Comparison of ENCODE assay signal across 33 cellular contexts in the genomic region with DNA sequence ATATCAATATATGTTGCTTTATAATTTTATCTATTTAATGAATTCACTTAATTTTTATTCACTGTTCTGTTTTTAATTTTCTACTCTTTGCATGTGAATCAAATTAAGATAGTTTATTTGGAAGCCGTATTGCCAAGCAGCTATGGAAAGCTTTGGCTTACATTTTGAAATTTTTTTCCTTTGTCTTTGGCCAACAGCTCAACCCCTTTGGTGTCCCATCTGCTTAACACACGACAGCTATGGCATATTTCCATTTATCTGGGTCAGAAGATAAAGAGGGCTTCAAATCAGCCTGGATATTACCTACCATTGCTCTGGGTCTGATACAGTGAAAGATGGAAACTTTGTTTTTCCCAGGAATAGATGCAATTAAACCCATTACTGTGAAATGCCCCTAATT.
"Had no signal": no experiment of that assay in that cellular context is flagged by ENCODE, and none has a peak within 500 bp of the region (broad histone marks: within the 10 kb centered on the region; RNA-seq: fewer than 3 reads in every experiment).

No MANE protein-coding gene starts in this region.

- H3K4me1 ChIP-seq: ascending aorta, SJSA1 had no signal

- H3K9me3 ChIP-seq: ascending aorta, MG63, Peyer's patch, SJSA1, SK-N-SH had no signal

- H3K27me3 Mint-ChIP-seq: activated CD4-positive, alpha-beta T cell treated with anti-CD3 and anti-CD28 coated beads, Interleukin-2, amount 10 ng/mL, durations not matched to agents 24 days and 14 days; activated CD8-positive, alpha-beta T cell treated with anti-CD3 and anti-CD28 coated beads for 36 hours; activated naive CD4-positive, alpha-beta T cell treated with anti-CD3 and anti-CD28 coated beads, Interleukin-2, amount 50 U/mL, for 24 hours; activated naive CD8-positive, alpha-beta T cell treated with anti-CD3 and anti-CD28 coated beads, Interleukin-2, amount 10 ng/mL, durations not matched to agents 7 days and 5 days; activated T-cell treated with anti-CD3 and anti-CD28 coated beads, Interleukin-2, amount 50 U/mL, for 24 hours; central memory CD8-positive, alpha-beta T cell had no signal

- H3K4me2 ChIP-seq: SK-N-SH had no signal

- H3K36me3 ChIP-seq: ascending aorta, cardiac muscle cell, MG63, Peyer's patch, SJSA1 had no signal

- H3K27ac ChIP-seq: ascending aorta, cardiac muscle cell, Peyer's patch, SJSA1 had no signal

- H3K4me3 ChIP-seq: ascending aorta, cardiac muscle cell, MG63, Peyer's patch, SJSA1 had no signal

- DNase-seq: activated CD4-positive, alpha-beta T cell treated with anti-CD3 and anti-CD28 coated beads, Interleukin-2, amount 10 ng/mL, durations not matched to agents 24 days and 14 days; activated CD4-positive, alpha-beta T cell treated with anti-CD3 and anti-CD28 coated beads, Interleukin-2, amount 50 U/mL, for 4 hours; activated CD8-positive, alpha-beta T cell treated with anti-CD3 and anti-CD28 coated beads for 36 hours; activated gamma-delta T cell; activated naive CD4-positive, alpha-beta T cell treated with Interleukin-2 at 50 U/mL for 16 hours; activated naive CD8-positive, alpha-beta T cell treated with anti-CD3 and anti-CD28 coated beads, Interleukin-2, amount 10 ng/mL, durations not matched to agents 7 days and 5 days; activated T-cell treated with anti-CD3 and anti-CD28 coated beads, Interleukin-2, amount 50 U/mL, for 24 hours; amygdala; Kasumi-1; KG1; MG63; MV-4-11; NCI-H1092; NCI-H1436 treated with DMSO at 0.1 percent for 48 hours; NCI-H1694 treated with DMSO at 0.1 percent for 48 hours; NCI-H2029; NCI-H2107; NCI-H226; NCI-H524 treated with DMSO at 0.1 percent for 48 hours; NK-92 treated with Interleukin-12 subunit alpha and Interleukin-12 subunit beta, amount 100 ng/mL, for 24 hours; PC-3; Peyer's patch; RPMI8226; SHP77 treated with DMSO at 0.1 percent for 48 hours; SK-N-SH had no signal

- H3K9me3 Mint-ChIP-seq: activated CD4-positive, alpha-beta T cell treated with anti-CD3 and anti-CD28 coated beads, Interleukin-2, amount 10 ng/mL, durations not matched to agents 24 days and 14 days; activated CD8-positive, alpha-beta T cell treated with anti-CD3 and anti-CD28 coated beads for 36 hours; activated naive CD4-positive, alpha-beta T cell treated with anti-CD3 and anti-CD28 coated beads, Interleukin-2, amount 50 U/mL, for 24 hours; activated naive CD8-positive, alpha-beta T cell treated with anti-CD3 and anti-CD28 coated beads, Interleukin-2, amount 10 ng/mL, durations not matched to agents 7 days and 5 days; activated T-cell treated with anti-CD3 and anti-CD28 coated beads, Interleukin-2, amount 50 U/mL, for 24 hours; activated T-helper 2 cell treated with anti-CD3 and anti-CD28 coated beads, Interferon-gamma antibody, Interleukin-2, Interleukin-4, amounts not matched to agents 10 μg/mL and 5 μg/mL and 100 μg/mL, durations not matched to agents 14 hours and 24 hours and 36 hours; central memory CD8-positive, alpha-beta T cell; T-helper 1 cell treated with Interleukin-12 subunit alpha and Interleukin-12 subunit beta and Interleukin-4 antibody, amounts not matched to agents 30 μg/mL and 1 μg/mL, for 36 hours; T-helper 2 cell treated with Interferon-gamma antibody and Interleukin-4, amounts not matched to agents 5 μg/mL and 100 μg/mL, for 36 hours had no signal

- H3K27ac Mint-ChIP-seq: activated CD4-positive, alpha-beta T cell treated with anti-CD3 and anti-CD28 coated beads, Interleukin-2, amount 10 ng/mL, durations not matched to agents 24 days and 14 days; activated CD8-positive, alpha-beta T cell treated with anti-CD3 and anti-CD28 coated beads for 36 hours; activated naive CD4-positive, alpha-beta T cell treated with anti-CD3 and anti-CD28 coated beads, Interleukin-2, amount 50 U/mL, for 24 hours; activated naive CD8-positive, alpha-beta T cell treated with anti-CD3 and anti-CD28 coated beads, Interleukin-2, amount 10 ng/mL, durations not matched to agents 7 days and 5 days; activated T-cell treated with anti-CD3 and anti-CD28 coated beads, Interleukin-2, amount 50 U/mL, for 24 hours; activated T-helper 2 cell treated with anti-CD3 and anti-CD28 coated beads, Interferon-gamma antibody, Interleukin-2, Interleukin-4, amounts not matched to agents 10 μg/mL and 5 μg/mL and 100 μg/mL, durations not matched to agents 14 hours and 24 hours and 36 hours; T-helper 1 cell treated with Interleukin-12 subunit alpha and Interleukin-12 subunit beta and Interleukin-4 antibody, amounts not matched to agents 30 μg/mL and 1 μg/mL, for 36 hours; T-helper 2 cell treated with Interferon-gamma antibody and Interleukin-4, amounts not matched to agents 5 μg/mL and 100 μg/mL, for 36 hours had no signal

- H3K27me3 ChIP-seq: ascending aorta, cardiac muscle cell, MG63, Peyer's patch, SJSA1 had no signal

- H3K9ac ChIP-seq: SK-N-SH had no signal

- H3K4me3 Mint-ChIP-seq: activated CD4-positive, alpha-beta T cell treated with anti-CD3 and anti-CD28 coated beads, Interleukin-2, amount 10 ng/mL, durations not matched to agents 24 days and 14 days; activated CD8-positive, alpha-beta T cell treated with anti-CD3 and anti-CD28 coated beads for 36 hours; activated naive CD4-positive, alpha-beta T cell treated with anti-CD3 and anti-CD28 coated beads, Interleukin-2, amount 50 U/mL, for 24 hours; activated naive CD8-positive, alpha-beta T cell treated with anti-CD3 and anti-CD28 coated beads, Interleukin-2, amount 10 ng/mL, durations not matched to agents 7 days and 5 days; activated T-cell treated with anti-CD3 and anti-CD28 coated beads, Interleukin-2, amount 50 U/mL, for 24 hours; central memory CD8-positive, alpha-beta T cell; T-helper 1 cell treated with Interleukin-12 subunit alpha and Interleukin-12 subunit beta and Interleukin-4 antibody, amounts not matched to agents 30 μg/mL and 1 μg/mL, for 36 hours; T-helper 2 cell treated with Interferon-gamma antibody and Interleukin-4, amounts not matched to agents 5 μg/mL and 100 μg/mL, for 36 hours had no signal

- H3K36me3 Mint-ChIP-seq: activated naive CD8-positive, alpha-beta T cell treated with anti-CD3 and anti-CD28 coated beads, Interleukin-2, amount 10 ng/mL, durations not matched to agents 7 days and 5 days had no signal
